Comparison of ENCODE assay signal across 14 cellular contexts in the genomic region with DNA sequence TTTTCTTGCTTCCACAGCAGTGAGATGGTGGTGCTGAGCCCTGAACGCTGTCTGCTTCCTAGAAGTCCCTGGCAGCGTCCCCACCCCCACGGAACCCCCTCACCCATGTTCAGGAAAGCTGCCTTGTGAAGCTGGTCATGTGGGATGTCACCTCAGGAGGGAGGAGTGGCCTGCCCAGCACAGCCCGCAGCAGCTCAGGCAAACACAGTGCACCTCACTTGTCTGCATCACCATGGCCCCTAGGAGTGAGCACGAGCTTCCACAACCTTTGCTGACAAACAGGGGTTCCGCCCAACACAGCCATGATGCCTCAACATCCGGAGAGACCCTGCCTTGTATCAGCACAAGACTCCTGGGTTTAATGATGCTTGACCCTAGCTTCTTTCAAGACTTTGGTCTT.
DNase-seq lines count a peak whose midpoint lies in the region; ATAC-seq and TF ChIP-seq lines count a peak whose summit lies in the region.
"Had no signal": no experiment of that assay in that cellular context is flagged by ENCODE, and none has a peak within 500 bp of the region (broad histone marks: within the 10 kb centered on the region; RNA-seq: fewer than 3 reads in every experiment).

No MANE protein-coding gene starts in this region.

- peaks cover 0 to 23% of the 10 kb centered on the region in 2 donors for H3K4me1 ChIP-seq in right atrium auricular region
- H3K4me1 ChIP-seq in muscle layer of duodenum (ENCODE audit: control insufficient read depth in 1 of 2, insufficient read depth in 2 of 2, low read length in 2 of 2) = peaks cover 8 to 21% of the 10 kb centered on the region in 2 donors
- peaks cover 6 to 33% (median 24%) of the 10 kb centered on the region in 4 donors for H3K4me1 ChIP-seq in transverse colon
- H3K4me1 ChIP-seq: SJCRH30 had no signal

- H3K27me3 ChIP-seq in right atrium auricular region = no peaks in the 10 kb centered on the region
- no peaks in the 10 kb centered on the region for H3K27me3 ChIP-seq in muscle layer of duodenum (ENCODE audit: low read depth, low read length)
- no peaks in the 10 kb centered on the region for H3K27me3 ChIP-seq in transverse colon
- H3K27me3 ChIP-seq: SJCRH30 had no signal

- in situ Hi-C loops in transverse colon (cut with MboI; ENCODE audit: low pct_ligation_motif_present in 1 of 4, low pct_unique_long_range_greater_than_20kb in 1 of 4, low sequenced_read_pairs in 3 of 4) = no loop called here

- intact Hi-C loops in left ventricle myocardium superior (cut with micrococcal nuclease) = no loop called here
- intact Hi-C loops in transverse colon (cut with DNase I; ENCODE audit: low total_unique reads) = no loop called here

- peaks cover 4% of the 10 kb centered on the region for H3K27me3 Mint-ChIP-seq in brain

- 80 to 84% methylated on average over 2 to 7 of the region's 7 CpGs for WGBS in transverse colon (ENCODE audit: low coverage in 1 of 2), 2 donors

- H3K27ac Mint-ChIP-seq in brain = peak overlapping the region; percentile 55 to 95 (median 86)
- H3K27ac Mint-ChIP-seq: B cell had no signal

- H3K9me3 ChIP-seq in right atrium auricular region = no peaks in the 10 kb centered on the region
- no peaks in the 10 kb centered on the region for H3K9me3 ChIP-seq in muscle layer of duodenum (ENCODE audit: control insufficient read depth in 1 of 2, low read length in 2 of 2)
- no peaks in the 10 kb centered on the region for H3K9me3 ChIP-seq in transverse colon
- H3K9me3 ChIP-seq: SJCRH30 had no signal

- H3K36me3 Mint-ChIP-seq in brain = no peaks in the 10 kb centered on the region

- TF ChIP-seq EP300 in transverse colon (IDR thresholded peaks at IDR 0.05; ENCODE audit: low read depth) = no peak

- TF ChIP-seq POLR2A in transverse colon (IDR thresholded peaks at IDR 0.05) = no peak

- DNase-seq in right atrium auricular region (ENCODE audit: low spot score) (no peak), left ventricle myocardium superior (no peak), transverse colon (no peak)
- no peak for DNase-seq in stimulated activated CD8-positive, alpha-beta memory T cell treated with anti-CD3 and anti-CD28 coated beads, Interleukin-4, amount 100 ng/mL, for 48 hours
- DNase-seq: KG1, NCI-H1417 treated with DMSO at 0.1 percent for 48 hours, NCI-H345, SJCRH30 had no signal

- peak overlapping the region in 1 of 5 experiments; percentile 15 for H3K4me3 Mint-ChIP-seq in brain
- H3K4me3 Mint-ChIP-seq: B cell had no signal

- peaks cover 0 to 7% (median 0%) of the 10 kb centered on the region in 5 experiments for H3K9me3 Mint-ChIP-seq in brain

- H3K36me3 ChIP-seq in right atrium auricular region (no peaks in the 10 kb centered on the region), muscle layer of duodenum (ENCODE audit: control insufficient read depth in 1 of 2, insufficient read depth in 2 of 2, low read length in 2 of 2) (no peaks in the 10 kb centered on the region), transverse colon (no peaks in the 10 kb centered on the region)
- H3K36me3 ChIP-seq: SJCRH30 had no signal

- H3K4me1 Mint-ChIP-seq in brain = peaks cover 74% of the 10 kb centered on the region
- H3K4me1 Mint-ChIP-seq: B cell had no signal

- no peak for TF ChIP-seq CTCF in right atrium auricular region (IDR thresholded peaks at IDR 0.05)
- no peak for TF ChIP-seq CTCF in brain (conservative IDR thresholded peaks at IDR 0.05)
- TF ChIP-seq CTCF in transverse colon (IDR thresholded peaks at IDR 0.05) = no peak

- H3K4me3 ChIP-seq in right atrium auricular region (no peak overlapping the region), muscle layer of duodenum (ENCODE audit: low read depth in 1 of 2, low read length in 2 of 2) (no peak overlapping the region), transverse colon (no peak overlapping the region)
- H3K4me3 ChIP-seq: lung, SJCRH30 had no signal

- H3K27ac ChIP-seq in right atrium auricular region (peak overlapping the region; percentile 18 to 75), muscle layer of duodenum (ENCODE audit: low read length) (peak overlapping the region; percentile 64), transverse colon (peak overlapping the region; percentile 45 to 77 (median 60))
- H3K27ac ChIP-seq: SJCRH30 had no signal

- ATAC-seq in left ventricle myocardium superior (no peak), GM19455 (IDR thresholded peaks at IDR 0.05; ENCODE audit: unreplicated experiment) (no peak), HG03469 (IDR thresholded peaks at IDR 0.05; ENCODE audit: unreplicated experiment) (no peak)
